In the genomic region with DNA sequence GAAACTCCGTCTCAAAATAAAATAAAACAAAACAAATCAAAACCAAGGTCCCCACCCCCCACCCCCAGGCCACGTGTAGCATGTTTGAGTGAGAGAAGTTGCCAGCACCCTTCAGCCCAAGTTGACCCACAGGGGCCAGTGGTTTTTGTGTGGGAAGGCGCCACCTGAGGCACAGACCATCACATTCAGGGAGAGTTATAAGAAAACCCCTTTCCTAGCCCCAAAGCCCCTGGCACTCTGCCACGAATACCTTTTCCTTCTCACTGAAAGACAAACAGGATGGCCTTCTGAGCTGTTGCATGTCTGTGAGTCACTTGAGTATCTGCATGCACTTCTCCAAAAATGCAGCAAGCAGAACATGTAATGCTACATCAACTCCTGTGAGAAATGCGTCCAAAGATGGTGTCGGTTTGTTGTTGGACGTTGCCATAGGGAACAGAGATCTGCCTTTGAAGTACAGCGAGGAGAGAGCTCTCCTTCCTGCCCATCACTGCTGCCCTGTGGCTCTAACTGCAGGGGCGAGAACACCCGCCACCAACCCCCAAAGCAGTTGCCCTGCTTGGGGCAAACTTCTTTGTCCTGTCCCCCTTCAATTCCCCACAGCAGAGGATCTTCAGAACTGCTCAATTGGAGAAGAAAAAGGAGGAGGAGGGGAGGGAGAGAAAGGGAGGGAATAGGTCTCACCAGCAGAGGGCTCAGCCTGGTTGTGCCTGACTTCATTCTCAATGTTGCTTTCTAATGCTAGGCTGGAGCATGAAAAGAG, we compare ENCODE assay signal across 8 cellular contexts. TPM values are rescaled to one million over a fixed set of nuclear protein-coding genes. Genes with fewer than 3 reads are reported as not detected.
A peak's percentile ranks its signal among the peaks of the same experiment; 100 is the strongest.
DNase-seq lines count a peak whose midpoint lies in the region; ATAC-seq and TF ChIP-seq lines count a peak whose summit lies in the region.

No MANE protein-coding gene starts in this region.

- intact Hi-C loops in left lung (cut with DNase I) = loop anchor here in 1 of 2 donors (10.0 kb wide), 1 partner anchor 150 kb away; a partner anchor contains a TSS

- H3K4me1 ChIP-seq in left lung = peaks cover 5 to 32% of the 10 kb centered on the region in 2 donors

- no peaks in the 10 kb centered on the region for H3K9me3 Mint-ChIP-seq in chondrocyte (ENCODE audit: low read depth)

- H3K27ac ChIP-seq in left lung = peak overlapping the region in 1 of 2 donors; percentile 53

- H3K27me3 Mint-ChIP-seq in chondrocyte (ENCODE audit: low read depth) = no peaks in the 10 kb centered on the region

- ATAC-seq in HG02798 (IDR thresholded peaks at IDR 0.05; ENCODE audit: poor library complexity, unreplicated experiment) (peak; percentile 27), left lung (peak; percentile 80), HG03025 (IDR thresholded peaks at IDR 0.05; ENCODE audit: low FRiP score, unreplicated experiment) (no peak)

- peaks cover 29% of the 10 kb centered on the region for H3K4me1 Mint-ChIP-seq in chondrocyte (ENCODE audit: low read depth)

- TF ChIP-seq CTCF in GM12865 (IDR thresholded peaks at IDR 0.05; ENCODE audit: insufficient read depth, low read depth, low read length, missing control alignments) (peak; percentile 83), chondrocyte (IDR thresholded peaks at IDR 0.05) (peak; percentile 89), left lung (IDR thresholded peaks at IDR 0.05) (peak; percentile 58 to 70)

- H3K4me3 ChIP-seq in GM12865 (ENCODE audit: low read depth, low read length) (peak overlapping the region; percentile 21), left lung (no peak overlapping the region)

- DNase-seq in GM12865 (ENCODE audit: low read depth) (peak; percentile 95), NCI-H226 (peak; percentile 64), chondrocyte (ENCODE audit: low spot score) (peak; percentile 65), left lung (peak in 1 of 2 donors; percentile 51)
- DNase-seq in activated CD4-positive, CD25-positive, alpha-beta regulatory T cell treated with anti-CD3 and anti-CD28 coated beads, Interleukin-2, amount 50 U/mL, for 72 hours = peak; percentile 59
- DNase-seq in stimulated activated CD4-positive, alpha-beta T cell treated with anti-CD3 and anti-CD28 coated beads, TNF-alpha, amount 100 ng/mL, for 4 hours (ENCODE audit: low read depth in 3 of 3) = peak; percentile 13 to 35 (median 15)

- no peaks in the 10 kb centered on the region for H3K36me3 ChIP-seq in left lung

- H3K9me3 ChIP-seq in left lung = no peaks in the 10 kb centered on the region

- H3K27me3 ChIP-seq in left lung = no peaks in the 10 kb centered on the region

- H3K4me3 Mint-ChIP-seq in chondrocyte (ENCODE audit: unreplicated experiment) = peak overlapping the region; percentile 55

- H3K27ac Mint-ChIP-seq in chondrocyte (ENCODE audit: unreplicated experiment) = peak overlapping the region; percentile 90

- no peaks in the 10 kb centered on the region for H3K36me3 Mint-ChIP-seq in chondrocyte (ENCODE audit: low read depth)

RNA-seq across cellular contexts. Expression of a gene that starts 2.7 kb away (rescaled TPM):
- 15.0 to 20.1 TPM (median 18.4 TPM) in 3 replicates for total RNA-seq in chondrocyte
- total RNA-seq in left lung = 10 to 100 TPM; 20.8 to 25.1 TPM
